ENCODE assay signal across 1 cellular context in genomic region chr20:31699801-31700728, GRCh38.
A peak's percentile ranks its signal among the peaks of the same experiment; 100 is the strongest.
TF ChIP-seq lines count a peak whose summit lies in the region.

No MANE protein-coding gene starts in this region.

TF ChIP-seq in HepG2, 621 proteins besides CTCF, POLR2A, EP300 and RAD21 (continued from another document and continues in another):
- TF ChIP-seq, protein P1, sequence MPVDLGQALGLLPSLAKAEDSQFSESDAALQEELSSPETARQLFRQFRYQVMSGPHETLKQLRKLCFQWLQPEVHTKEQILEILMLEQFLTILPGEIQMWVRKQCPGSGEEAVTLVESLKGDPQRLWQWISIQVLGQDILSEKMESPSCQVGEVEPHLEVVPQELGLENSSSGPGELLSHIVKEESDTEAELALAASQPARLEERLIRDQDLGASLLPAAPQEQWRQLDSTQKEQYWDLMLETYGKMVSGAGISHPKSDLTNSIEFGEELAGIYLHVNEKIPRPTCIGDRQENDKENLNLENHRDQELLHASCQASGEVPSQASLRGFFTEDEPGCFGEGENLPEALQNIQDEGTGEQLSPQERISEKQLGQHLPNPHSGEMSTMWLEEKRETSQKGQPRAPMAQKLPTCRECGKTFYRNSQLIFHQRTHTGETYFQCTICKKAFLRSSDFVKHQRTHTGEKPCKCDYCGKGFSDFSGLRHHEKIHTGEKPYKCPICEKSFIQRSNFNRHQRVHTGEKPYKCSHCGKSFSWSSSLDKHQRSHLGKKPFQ (CRISPR knock-in tag; IDR thresholded peaks at IDR 0.05; ENCODE audit: insufficient replicate concordance): no peak
- TF ChIP-seq EEA1 (CRISPR knock-in tag; IDR thresholded peaks at IDR 0.05; ENCODE audit: borderline replicate concordance) (no peak), FOXP4 (CRISPR knock-in tag; IDR thresholded peaks at IDR 0.05) (no peak), EED (CRISPR knock-in tag; IDR thresholded peaks at IDR 0.05) (no peak), PHF5A (CRISPR knock-in tag; IDR thresholded peaks at IDR 0.05; ENCODE audit: low read depth, unreplicated experiment) (no peak), ZNF7 (CRISPR knock-in tag; IDR thresholded peaks at IDR 0.05) (no peak), RAD51 (IDR thresholded peaks at IDR 0.05; ENCODE audit: borderline replicate concordance) (no peak), MED1 (CRISPR knock-in tag; IDR thresholded peaks at IDR 0.05) (0 out of 2 replicates have a peak, but pooled peaks have one; percentile 23), ZXDC (CRISPR knock-in tag; IDR thresholded peaks at IDR 0.05) (no peak), GLI4 (CRISPR knock-in tag; IDR thresholded peaks at IDR 0.05; ENCODE audit: borderline replicate concordance) (0 out of 2 replicates have a peak, but pooled peaks have one; percentile 43), ARNTL (CRISPR knock-in tag; IDR thresholded peaks at IDR 0.05) (0 out of 2 replicates have a peak, but pooled peaks have one; percentile 13), ZNF788 (CRISPR knock-in tag; IDR thresholded peaks at IDR 0.05; ENCODE audit: borderline replicate concordance) (0 out of 2 replicates have a peak, but pooled peaks have one; percentile 32), ZNF432 (CRISPR knock-in tag; IDR thresholded peaks at IDR 0.05; ENCODE audit: borderline replicate concordance) (no peak), MEIS1 (CRISPR knock-in tag; IDR thresholded peaks at IDR 0.05; ENCODE audit: borderline replicate concordance) (0 out of 2 replicates have a peak, but pooled peaks have one; percentile 14), FOXK1 (CRISPR knock-in tag; IDR thresholded peaks at IDR 0.05; ENCODE audit: borderline replicate concordance, low read depth) (0 out of 2 replicates have a peak, but pooled peaks have one; percentile 13), NFKB2 (CRISPR knock-in tag; IDR thresholded peaks at IDR 0.05; ENCODE audit: borderline replicate concordance) (no peak), UBTF (CRISPR knock-in tag; IDR thresholded peaks at IDR 0.05) (no peak), ZNF816 (CRISPR knock-in tag; IDR thresholded peaks at IDR 0.05; ENCODE audit: borderline replicate concordance) (no peak), GTF2F1 (IDR thresholded peaks at IDR 0.05; ENCODE audit: low read length) (no peak), FOXC1 (CRISPR knock-in tag; IDR thresholded peaks at IDR 0.05; ENCODE audit: borderline replicate concordance) (no peak), CHD2 (IDR thresholded peaks at IDR 0.05; ENCODE audit: low read depth, low read length) (no peak), BCL3 (CRISPR knock-in tag; IDR thresholded peaks at IDR 0.05) (0 out of 2 replicates have a peak, but pooled peaks have one; percentile 30), ZNF451 (CRISPR knock-in tag; IDR thresholded peaks at IDR 0.05) (0 out of 2 replicates have a peak, but pooled peaks have one; percentile 59), CBFB (CRISPR knock-in tag; IDR thresholded peaks at IDR 0.05) (no peak), THRA (CRISPR knock-in tag; IDR thresholded peaks at IDR 0.05; ENCODE audit: borderline replicate concordance) (0 out of 2 replicates have a peak, but pooled peaks have one; percentile 15), NR2F6 (IDR thresholded peaks at IDR 0.05) (peak; percentile 10; the same call in 1 of the 2 replicates), NR2F6 (CRISPR knock-in tag; IDR thresholded peaks at IDR 0.05) (peak; percentile 43; the same call in 1 of the 2 replicates), ZNF501 (CRISPR knock-in tag; IDR thresholded peaks at IDR 0.05) (0 out of 2 replicates have a peak, but pooled peaks have one; percentile 13), ZNF180 (CRISPR knock-in tag; IDR thresholded peaks at IDR 0.05; ENCODE audit: borderline replicate concordance, low read depth) (no peak), ZSCAN21 (CRISPR knock-in tag; IDR thresholded peaks at IDR 0.05; ENCODE audit: borderline replicate concordance) (no peak), ZBTB38 (CRISPR knock-in tag; IDR thresholded peaks at IDR 0.05) (no peak), GLMP (CRISPR knock-in tag; IDR thresholded peaks at IDR 0.05; ENCODE audit: borderline replicate concordance) (no peak), ZNF510 (CRISPR knock-in tag; IDR thresholded peaks at IDR 0.05; ENCODE audit: low read depth) (peak; percentile 20; the same call in 1 of the 2 replicates), ZKSCAN8 (CRISPR knock-in tag; IDR thresholded peaks at IDR 0.05; ENCODE audit: borderline replicate concordance) (no peak)
- TF ChIP-seq, protein P2, sequence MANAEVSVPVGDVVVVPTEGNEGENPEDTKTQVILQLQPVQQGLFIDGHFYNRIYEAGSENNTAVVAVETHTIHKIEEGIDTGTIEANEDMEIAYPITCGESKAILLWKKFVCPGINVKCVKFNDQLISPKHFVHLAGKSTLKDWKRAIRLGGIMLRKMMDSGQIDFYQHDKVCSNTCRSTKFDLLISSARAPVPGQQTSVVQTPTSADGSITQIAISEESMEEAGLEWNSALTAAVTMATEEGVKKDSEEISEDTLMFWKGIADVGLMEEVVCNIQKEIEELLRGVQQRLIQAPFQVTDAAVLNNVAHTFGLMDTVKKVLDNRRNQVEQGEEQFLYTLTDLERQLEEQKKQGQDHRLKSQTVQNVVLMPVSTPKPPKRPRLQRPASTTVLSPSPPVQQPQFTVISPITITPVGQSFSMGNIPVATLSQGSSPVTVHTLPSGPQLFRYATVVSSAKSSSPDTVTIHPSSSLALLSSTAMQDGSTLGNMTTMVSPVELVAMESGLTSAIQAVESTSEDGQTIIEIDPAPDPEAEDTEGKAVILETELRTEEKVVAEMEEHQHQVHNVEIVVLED (CRISPR knock-in tag; IDR thresholded peaks at IDR 0.05; ENCODE audit: borderline replicate concordance): 0 out of 2 replicates have a peak, but pooled peaks have one; percentile 4
- TF ChIP-seq, protein P3, sequence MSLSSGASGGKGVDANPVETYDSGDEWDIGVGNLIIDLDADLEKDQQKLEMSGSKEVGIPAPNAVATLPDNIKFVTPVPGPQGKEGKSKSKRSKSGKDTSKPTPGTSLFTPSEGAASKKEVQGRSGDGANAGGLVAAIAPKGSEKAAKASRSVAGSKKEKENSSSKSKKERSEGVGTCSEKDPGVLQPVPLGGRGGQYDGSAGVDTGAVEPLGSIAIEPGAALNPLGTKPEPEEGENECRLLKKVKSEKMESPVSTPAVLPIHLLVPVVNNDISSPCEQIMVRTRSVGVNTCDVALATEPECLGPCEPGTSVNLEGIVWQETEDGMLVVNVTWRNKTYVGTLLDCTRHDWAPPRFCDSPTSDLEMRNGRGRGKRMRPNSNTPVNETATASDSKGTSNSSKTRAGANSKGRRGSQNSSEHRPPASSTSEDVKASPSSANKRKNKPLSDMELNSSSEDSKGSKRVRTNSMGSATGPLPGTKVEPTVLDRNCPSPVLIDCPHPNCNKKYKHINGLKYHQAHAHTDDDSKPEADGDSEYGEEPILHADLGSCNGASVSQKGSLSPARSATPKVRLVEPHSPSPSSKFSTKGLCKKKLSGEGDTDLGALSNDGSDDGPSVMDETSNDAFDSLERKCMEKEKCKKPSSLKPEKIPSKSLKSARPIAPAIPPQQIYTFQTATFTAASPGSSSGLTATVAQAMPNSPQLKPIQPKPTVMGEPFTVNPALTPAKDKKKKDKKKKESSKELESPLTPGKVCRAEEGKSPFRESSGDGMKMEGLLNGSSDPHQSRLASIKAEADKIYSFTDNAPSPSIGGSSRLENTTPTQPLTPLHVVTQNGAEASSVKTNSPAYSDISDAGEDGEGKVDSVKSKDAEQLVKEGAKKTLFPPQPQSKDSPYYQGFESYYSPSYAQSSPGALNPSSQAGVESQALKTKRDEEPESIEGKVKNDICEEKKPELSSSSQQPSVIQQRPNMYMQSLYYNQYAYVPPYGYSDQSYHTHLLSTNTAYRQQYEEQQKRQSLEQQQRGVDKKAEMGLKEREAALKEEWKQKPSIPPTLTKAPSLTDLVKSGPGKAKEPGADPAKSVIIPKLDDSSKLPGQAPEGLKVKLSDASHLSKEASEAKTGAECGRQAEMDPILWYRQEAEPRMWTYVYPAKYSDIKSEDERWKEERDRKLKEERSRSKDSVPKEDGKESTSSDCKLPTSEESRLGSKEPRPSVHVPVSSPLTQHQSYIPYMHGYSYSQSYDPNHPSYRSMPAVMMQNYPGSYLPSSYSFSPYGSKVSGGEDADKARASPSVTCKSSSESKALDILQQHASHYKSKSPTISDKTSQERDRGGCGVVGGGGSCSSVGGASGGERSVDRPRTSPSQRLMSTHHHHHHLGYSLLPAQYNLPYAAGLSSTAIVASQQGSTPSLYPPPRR (CRISPR knock-in tag; IDR thresholded peaks at IDR 0.05; ENCODE audit: borderline replicate concordance): 0 out of 2 replicates have a peak, but pooled peaks have one; percentile 50
- TF ChIP-seq, protein P4, sequence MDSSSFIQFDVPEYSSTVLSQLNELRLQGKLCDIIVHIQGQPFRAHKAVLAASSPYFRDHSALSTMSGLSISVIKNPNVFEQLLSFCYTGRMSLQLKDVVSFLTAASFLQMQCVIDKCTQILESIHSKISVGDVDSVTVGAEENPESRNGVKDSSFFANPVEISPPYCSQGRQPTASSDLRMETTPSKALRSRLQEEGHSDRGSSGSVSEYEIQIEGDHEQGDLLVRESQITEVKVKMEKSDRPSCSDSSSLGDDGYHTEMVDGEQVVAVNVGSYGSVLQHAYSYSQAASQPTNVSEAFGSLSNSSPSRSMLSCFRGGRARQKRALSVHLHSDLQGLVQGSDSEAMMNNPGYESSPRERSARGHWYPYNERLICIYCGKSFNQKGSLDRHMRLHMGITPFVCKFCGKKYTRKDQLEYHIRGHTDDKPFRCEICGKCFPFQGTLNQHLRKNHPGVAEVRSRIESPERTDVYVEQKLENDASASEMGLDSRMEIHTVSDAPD (CRISPR knock-in tag; IDR thresholded peaks at IDR 0.05): 0 out of 2 replicates have a peak, but pooled peaks have one; percentile 10
